10 cellular contexts compared by ENCODE assay signal in the genomic region with DNA sequence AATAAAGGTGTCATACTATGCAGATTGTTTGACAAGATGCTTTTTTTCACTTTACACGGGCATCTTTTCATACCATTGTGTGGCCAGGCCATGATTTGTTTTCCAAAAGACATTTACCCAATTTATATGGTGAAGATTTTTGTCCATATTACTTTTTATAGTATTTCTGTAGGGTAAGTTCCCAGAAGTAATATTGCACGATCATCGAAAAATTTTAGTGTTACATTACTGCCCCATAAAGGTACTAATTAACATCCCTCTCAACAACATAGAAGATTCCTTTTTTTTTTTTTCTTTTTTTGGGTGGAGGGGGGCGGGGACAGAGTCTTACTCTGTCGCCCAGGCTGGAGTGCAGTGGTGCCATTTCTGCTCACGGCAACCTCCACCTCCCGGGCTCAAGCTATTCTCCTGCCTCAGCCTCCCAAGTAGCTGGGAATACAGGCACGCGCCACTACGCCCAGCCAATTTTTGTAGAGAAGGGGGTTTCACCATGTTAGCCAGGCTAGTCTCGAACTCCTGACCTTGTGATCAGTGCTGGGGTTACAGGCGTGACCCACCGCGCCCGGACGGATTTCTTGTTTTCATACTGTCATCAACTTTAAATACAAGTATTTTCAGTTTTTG. TPM values are rescaled to one million over a fixed set of nuclear protein-coding genes. Genes with fewer than 3 reads are reported as not detected.
A peak's percentile ranks its signal among the peaks of the same experiment; 100 is the strongest.
DNase-seq lines count a peak whose midpoint lies in the region; ATAC-seq and TF ChIP-seq lines count a peak whose summit lies in the region.
"Had no signal": no experiment of that assay in that cellular context is flagged by ENCODE, and none has a peak within 500 bp of the region (broad histone marks: within the 10 kb centered on the region; RNA-seq: fewer than 3 reads in every experiment).

No MANE protein-coding gene starts in this region.

- ATAC-seq in IMR-90 (ENCODE audit: low read depth) (no peak), HG03457 (IDR thresholded peaks at IDR 0.05; ENCODE audit: unreplicated experiment) (no peak), HG02588 (IDR thresholded peaks at IDR 0.05; ENCODE audit: unreplicated experiment) (no peak)

- peaks cover 23% of the 10 kb centered on the region for H3K27me3 Mint-ChIP-seq in nephron progenitor cell (ENCODE audit: low read depth, poor library complexity)

- peaks cover 5% of the 10 kb centered on the region for H3K36me3 ChIP-seq in IMR-90 (ENCODE audit: control insufficient read depth, insufficient read depth, low read length)

- no peak for TF ChIP-seq RAD21 in IMR-90 (IDR thresholded peaks at IDR 0.05; ENCODE audit: low read length)

- no peak overlapping the region for H3K4ac ChIP-seq in IMR-90 (ENCODE audit: low read depth, low read length)

- no peak overlapping the region for H3K4me2 ChIP-seq in IMR-90 (ENCODE audit: low read depth, low read length)

- H3K27me3 ChIP-seq in IMR-90 (ENCODE audit: control insufficient read depth, insufficient read depth, low read length) = no peaks in the 10 kb centered on the region
- H3K27me3 ChIP-seq: body of pancreas had no signal

- H3K9me3 ChIP-seq in IMR-90 (ENCODE audit: control insufficient read depth, insufficient read depth, low read length) = no peaks in the 10 kb centered on the region
- H3K9me3 ChIP-seq: body of pancreas had no signal

- H4K8ac ChIP-seq in IMR-90 (ENCODE audit: low read depth in 2 of 2, low read length in 2 of 2) = no peak overlapping the region

- no peak overlapping the region for H3K56ac ChIP-seq in IMR-90 (ENCODE audit: extremely low read depth, insufficient read depth, low read length)

- CTCF ChIA-PET in IMR-90 (lab: Yijun Ruan, JAX) = interaction anchor here (2.1 kb wide), 1 partner anchor 187 kb away, joined by 6 read pairs; no protein-coding TSS in a partner anchor

- H3K18ac ChIP-seq in IMR-90 (ENCODE audit: low read depth, low read length) = no peak overlapping the region

- peak overlapping the region; percentile 97; the same call in 1 of the 2 replicates for H3K14ac ChIP-seq in IMR-90 (replicated peaks; ENCODE audit: low read depth, low read length)

- H2AK9ac ChIP-seq in IMR-90 (replicated peaks; ENCODE audit: low read depth, low read length, poor library complexity) = no peak overlapping the region

- H3K4me3 ChIP-seq in IMR-90 (ENCODE audit: insufficient read depth, low read depth, low read length) = no peak overlapping the region
- peak overlapping the region; percentile 86 for H3K4me3 ChIP-seq in coronary artery

- no TSS peak for BruUV-seq in IMR-90 (replicated peaks; lab: Mats Ljungman, UMichigan)

- peak overlapping the region; percentile 43; the same call in 1 of the 2 replicates for H3K27ac ChIP-seq in C4-2B
- no peak overlapping the region for H3K27ac ChIP-seq in IMR-90 (ENCODE audit: insufficient read depth, low read length)
- no peak overlapping the region for H3K27ac ChIP-seq in coronary artery

- H3K9me3 Mint-ChIP-seq in nephron progenitor cell = peaks cover 10% of the 10 kb centered on the region

- peaks cover 2 to 14% of the 10 kb centered on the region in 2 experiments; a peak in 2 of 4 replicates for H3K79me1 ChIP-seq in IMR-90 (ENCODE audit: low read depth in 1 of 2, low read length in 2 of 2)

- no peak overlapping the region for H4K5ac ChIP-seq in IMR-90 (ENCODE audit: low read depth, low read length)

- POLR2A ChIA-PET in IMR-90 (lab: Charles Lee; ENCODE audit: unreplicated experiment) = no interaction called here

- in situ Hi-C loops in IMR-90 (cut with MboI; ENCODE audit: low sequenced_read_pairs) = no loop called here

- H3K27ac Mint-ChIP-seq in nephron progenitor cell = no peak overlapping the region

- H3K9ac ChIP-seq in IMR-90 (ENCODE audit: low read depth, low read length) = no peak overlapping the region

- peaks cover 20% of the 10 kb centered on the region for H3K4me1 Mint-ChIP-seq in nephron progenitor cell

- TF ChIP-seq CTCF in C4-2B (conservative IDR thresholded peaks at IDR 0.05) (no peak), IMR-90 (conservative IDR thresholded peaks at IDR 0.05; ENCODE audit: low read depth, low read length) (no peak), coronary artery (IDR thresholded peaks at IDR 0.05) (no peak), nephron progenitor cell (IDR thresholded peaks at IDR 0.05) (no peak)

- dilution Hi-C loops in IMR-90 (cut with HindIII; ENCODE audit: low sequenced_read_pairs, unreplicated experiment) = no loop called here

- H4K20me1 ChIP-seq in IMR-90 (ENCODE audit: insufficient read depth, low read length) = 0 out of 2 replicates have a peak, but pooled peaks cover 4% of the 10 kb centered on the region

- no peak for DNase-seq in IMR-90
- no peak for DNase-seq in coronary artery (ENCODE audit: low spot score)
- no peak for DNase-seq in nephron progenitor cell
- DNase-seq in NOMO-1 treated with DMSO at 0.1 percent for 48 hours (lab: John Stamatoyannopoulos, UW; ENCODE audit: unreplicated experiment) = no peak
- no peak for DNase-seq in mesenteric fat pad (ENCODE audit: low spot score)
- DNase-seq: activated CD4-positive, alpha-beta T cell treated with anti-CD3 and anti-CD28 coated beads for 1 hour; body of pancreas had no signal

- no peak overlapping the region for H2BK5ac ChIP-seq in IMR-90 (ENCODE audit: low read depth, low read length, poor library complexity, severe bottlenecking)

- peaks cover 14% of the 10 kb centered on the region for H3K36me3 Mint-ChIP-seq in nephron progenitor cell (ENCODE audit: low read depth)

- no peak overlapping the region for H2BK20ac ChIP-seq in IMR-90 (ENCODE audit: low read depth, low read length)

- H2AFZ ChIP-seq in IMR-90 (replicated peaks; ENCODE audit: low read length, poor library complexity) = peak overlapping the region; percentile 99

- no peak overlapping the region for H2AK5ac ChIP-seq in IMR-90 (ENCODE audit: low read depth, low read length)

- H4K91ac ChIP-seq in IMR-90 (ENCODE audit: insufficient read depth, low read depth, low read length) = no peak overlapping the region

- H3K9me1 ChIP-seq in IMR-90 (ENCODE audit: insufficient read depth, low read length) = no peaks in the 10 kb centered on the region; the same call in 1 of the 2 replicates

- H3K4me1 ChIP-seq in IMR-90 (ENCODE audit: control insufficient read depth, insufficient read depth, low read length) = peaks cover 2% of the 10 kb centered on the region

- no peak overlapping the region for H2BK15ac ChIP-seq in IMR-90 (ENCODE audit: low read depth, low read length)

- H3K4me3 Mint-ChIP-seq in nephron progenitor cell = peak overlapping the region; percentile 87

- intact Hi-C loops in IMR-90 (cut with micrococcal nuclease) = no loop called here

- no CpG with 5 or more reads among the region's 16 CpGs for WGBS in IMR-90 (ENCODE audit: extremely low coverage in 2 of 2, insufficient read length in 1 of 2), 2 experiments

- peak overlapping the region; percentile 97; the same call in 1 of the 2 replicates for H3K23ac ChIP-seq in IMR-90 (ENCODE audit: low read depth, low read length)

- no peak for TF ChIP-seq POLR2A in IMR-90 (IDR thresholded peaks at IDR 0.05; ENCODE audit: low read depth, low read length)

- H2BK120ac ChIP-seq in IMR-90 (ENCODE audit: low read depth, low read length) = no peak overlapping the region

TF ChIP-seq in IMR-90, 13 proteins besides CTCF, POLR2A, EP300 and RAD21:
- TF ChIP-seq BHLHE40 (IDR thresholded peaks at IDR 0.05; ENCODE audit: low read depth, low read length) = no peak
- no peak for TF ChIP-seq MAZ (IDR thresholded peaks at IDR 0.05; ENCODE audit: borderline replicate concordance, low read depth, low read length)
- peak; percentile 93 for TF ChIP-seq MAFK (IDR thresholded peaks at IDR 0.05; ENCODE audit: low read depth, low read length)
- TF ChIP-seq RCOR1 (IDR thresholded peaks at IDR 0.05; ENCODE audit: insufficient replicate concordance, low read length) = no peak
TF ChIP-seq in IMR-90: peak in this region for 1.

RNA-seq across cellular contexts. Expression of gene ROPN1L, which starts 1.2 kb away (rescaled TPM):
- total RNA-seq in IMR-90 (2012; rRNA removed) (0.28 and 0.36 TPM in 2 replicates), mesenteric fat pad (0.93 TPM)
- 0.34 and 0.50 TPM in 2 replicates for polyA plus RNA-seq in IMR-90 (2012; rRNA removed)
- polyA plus RNA-seq in IMR-90 (2012; cell fraction: cytosol; rRNA removed) = 0.60 and 0.67 TPM in 2 replicates
- polyA plus RNA-seq in IMR-90 (2012; cell fraction: nucleus; rRNA removed; ENCODE audit: low replicate concordance) = 0.73 and 1.1 TPM in 2 replicates
